Comparison of ENCODE assay signal across 1 cellular context in genomic region chr2:129253461-129253812, GRCh38.
TF ChIP-seq lines count a peak whose summit lies in the region.

No MANE protein-coding gene starts in this region.

TF ChIP-seq in WTC11, 78 proteins besides CTCF, POLR2A, EP300 and RAD21 (continued from another document):
- TF ChIP-seq USF2 (CRISPR knock-in tag; IDR thresholded peaks at IDR 0.05) (no peak), SP1 (CRISPR knock-in tag; conservative IDR thresholded peaks at IDR 0.05) (no peak), AR (CRISPR knock-in tag; IDR thresholded peaks at IDR 0.05) (no peak), SMAD4 (CRISPR knock-in tag; IDR thresholded peaks at IDR 0.05) (no peak)
- TF ChIP-seq, protein P1, sequence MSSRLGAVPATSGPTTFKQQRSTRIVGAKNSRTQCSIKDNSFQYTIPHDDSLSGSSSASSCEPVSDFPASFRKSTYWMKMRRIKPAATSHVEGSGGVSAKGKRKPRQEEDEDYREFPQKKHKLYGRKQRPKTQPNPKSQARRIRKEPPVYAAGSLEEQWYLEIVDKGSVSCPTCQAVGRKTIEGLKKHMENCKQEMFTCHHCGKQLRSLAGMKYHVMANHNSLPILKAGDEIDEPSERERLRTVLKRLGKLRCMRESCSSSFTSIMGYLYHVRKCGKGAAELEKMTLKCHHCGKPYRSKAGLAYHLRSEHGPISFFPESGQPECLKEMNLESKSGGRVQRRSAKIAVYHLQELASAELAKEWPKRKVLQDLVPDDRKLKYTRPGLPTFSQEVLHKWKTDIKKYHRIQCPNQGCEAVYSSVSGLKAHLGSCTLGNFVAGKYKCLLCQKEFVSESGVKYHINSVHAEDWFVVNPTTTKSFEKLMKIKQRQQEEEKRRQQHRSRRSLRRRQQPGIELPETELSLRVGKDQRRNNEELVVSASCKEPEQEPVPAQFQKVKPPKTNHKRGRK (CRISPR knock-in tag; IDR thresholded peaks at IDR 0.05; ENCODE audit: borderline replicate concordance) = no peak
- TF ChIP-seq, protein P2, sequence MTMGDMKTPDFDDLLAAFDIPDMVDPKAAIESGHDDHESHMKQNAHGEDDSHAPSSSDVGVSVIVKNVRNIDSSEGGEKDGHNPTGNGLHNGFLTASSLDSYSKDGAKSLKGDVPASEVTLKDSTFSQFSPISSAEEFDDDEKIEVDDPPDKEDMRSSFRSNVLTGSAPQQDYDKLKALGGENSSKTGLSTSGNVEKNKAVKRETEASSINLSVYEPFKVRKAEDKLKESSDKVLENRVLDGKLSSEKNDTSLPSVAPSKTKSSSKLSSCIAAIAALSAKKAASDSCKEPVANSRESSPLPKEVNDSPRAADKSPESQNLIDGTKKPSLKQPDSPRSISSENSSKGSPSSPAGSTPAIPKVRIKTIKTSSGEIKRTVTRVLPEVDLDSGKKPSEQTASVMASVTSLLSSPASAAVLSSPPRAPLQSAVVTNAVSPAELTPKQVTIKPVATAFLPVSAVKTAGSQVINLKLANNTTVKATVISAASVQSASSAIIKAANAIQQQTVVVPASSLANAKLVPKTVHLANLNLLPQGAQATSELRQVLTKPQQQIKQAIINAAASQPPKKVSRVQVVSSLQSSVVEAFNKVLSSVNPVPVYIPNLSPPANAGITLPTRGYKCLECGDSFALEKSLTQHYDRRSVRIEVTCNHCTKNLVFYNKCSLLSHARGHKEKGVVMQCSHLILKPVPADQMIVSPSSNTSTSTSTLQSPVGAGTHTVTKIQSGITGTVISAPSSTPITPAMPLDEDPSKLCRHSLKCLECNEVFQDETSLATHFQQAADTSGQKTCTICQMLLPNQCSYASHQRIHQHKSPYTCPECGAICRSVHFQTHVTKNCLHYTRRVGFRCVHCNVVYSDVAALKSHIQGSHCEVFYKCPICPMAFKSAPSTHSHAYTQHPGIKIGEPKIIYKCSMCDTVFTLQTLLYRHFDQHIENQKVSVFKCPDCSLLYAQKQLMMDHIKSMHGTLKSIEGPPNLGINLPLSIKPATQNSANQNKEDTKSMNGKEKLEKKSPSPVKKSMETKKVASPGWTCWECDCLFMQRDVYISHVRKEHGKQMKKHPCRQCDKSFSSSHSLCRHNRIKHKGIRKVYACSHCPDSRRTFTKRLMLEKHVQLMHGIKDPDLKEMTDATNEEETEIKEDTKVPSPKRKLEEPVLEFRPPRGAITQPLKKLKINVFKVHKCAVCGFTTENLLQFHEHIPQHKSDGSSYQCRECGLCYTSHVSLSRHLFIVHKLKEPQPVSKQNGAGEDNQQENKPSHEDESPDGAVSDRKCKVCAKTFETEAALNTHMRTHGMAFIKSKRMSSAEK (CRISPR knock-in tag; IDR thresholded peaks at IDR 0.05; ENCODE audit: borderline replicate concordance) = no peak
- TF ChIP-seq, protein P3, sequence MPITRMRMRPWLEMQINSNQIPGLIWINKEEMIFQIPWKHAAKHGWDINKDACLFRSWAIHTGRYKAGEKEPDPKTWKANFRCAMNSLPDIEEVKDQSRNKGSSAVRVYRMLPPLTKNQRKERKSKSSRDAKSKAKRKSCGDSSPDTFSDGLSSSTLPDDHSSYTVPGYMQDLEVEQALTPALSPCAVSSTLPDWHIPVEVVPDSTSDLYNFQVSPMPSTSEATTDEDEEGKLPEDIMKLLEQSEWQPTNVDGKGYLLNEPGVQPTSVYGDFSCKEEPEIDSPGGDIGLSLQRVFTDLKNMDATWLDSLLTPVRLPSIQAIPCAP (CRISPR knock-in tag; IDR thresholded peaks at IDR 0.05) = no peak
TF ChIP-seq in WTC11: peak in this region for 0.
